14 cellular contexts compared by ENCODE assay signal in the genomic region with DNA sequence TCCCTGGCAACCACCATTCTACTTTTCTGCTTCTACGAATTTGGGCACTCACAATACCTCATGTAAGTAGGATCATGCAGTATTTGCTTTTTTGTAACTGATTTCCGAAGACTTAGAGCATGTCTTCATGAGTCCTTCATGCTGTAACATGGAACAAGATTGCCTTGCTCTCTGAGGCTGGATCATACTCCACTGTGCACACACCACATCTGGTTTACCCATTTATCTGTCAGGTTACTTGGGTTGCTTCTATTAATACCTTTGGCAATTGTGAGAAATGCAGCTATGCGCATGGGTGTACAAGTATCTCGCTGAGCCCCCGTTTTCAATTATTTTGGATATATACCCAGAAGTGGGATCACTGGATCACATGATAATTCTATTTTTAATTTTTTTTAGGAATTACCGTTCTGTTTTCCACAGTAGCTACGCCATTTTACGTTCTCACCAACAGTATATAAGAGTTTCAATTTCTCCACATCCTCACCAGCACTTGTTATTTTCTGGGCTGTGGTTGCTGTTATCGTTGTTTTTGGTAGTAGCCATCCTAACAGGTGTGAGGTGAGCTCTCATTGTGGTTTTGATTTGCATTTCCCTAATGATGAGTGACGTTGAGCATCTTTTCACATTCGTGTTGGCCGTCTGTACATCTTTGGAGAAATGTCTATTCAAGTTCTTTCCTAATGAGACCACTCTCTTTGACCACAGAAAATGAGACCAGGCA. TPM values are rescaled to one million over a fixed set of nuclear protein-coding genes. Genes with fewer than 3 reads are reported as not detected.
DNase-seq lines count a peak whose midpoint lies in the region; ATAC-seq and TF ChIP-seq lines count a peak whose summit lies in the region.
"Had no signal": no experiment of that assay in that cellular context is flagged by ENCODE, and none has a peak within 500 bp of the region (broad histone marks: within the 10 kb centered on the region; RNA-seq: fewer than 3 reads in every experiment).

No MANE protein-coding gene starts in this region.

- H3K27me3 Mint-ChIP-seq in immature natural killer cell (ENCODE audit: low read depth in 3 of 3) (peaks cover 6 to 11% (median 8%) of the 10 kb centered on the region in 3 donors), natural killer cell (ENCODE audit: low read depth in 2 of 2) (peaks cover 15 to 52% of the 10 kb centered on the region in 2 donors)

- no peaks in the 10 kb centered on the region for H3K9me3 ChIP-seq in trophoblast cell (ENCODE audit: insufficient read depth, low read depth, low read length)
- H3K9me3 ChIP-seq: HAP-1 had no signal

- peaks cover 2 to 3% of the 10 kb centered on the region in 2 experiments for H3K4me1 ChIP-seq in trophoblast cell (ENCODE audit: control insufficient read depth in 1 of 2, insufficient read depth in 2 of 2, low read length in 2 of 2)

- H2BK12ac ChIP-seq in trophoblast cell (ENCODE audit: low read length), result no peak overlapping the region

- no peak overlapping the region for H3K4me2 ChIP-seq in trophoblast cell (ENCODE audit: low read length)

- H3K27ac ChIP-seq in trophoblast cell (ENCODE audit: low read depth, low read length) (no peak overlapping the region), coronary artery (no peak overlapping the region)

- WGBS in trophoblast cell (ENCODE audit: extremely low coverage, insufficient coverage, insufficient read length), result no CpG with 5 or more reads among the region's 12 CpGs

- no peak overlapping the region for H2BK120ac ChIP-seq in trophoblast cell (ENCODE audit: insufficient read depth, low read length, poor library complexity)

- no peak overlapping the region for H4K12ac ChIP-seq in trophoblast cell (ENCODE audit: low read depth, low read length)

- no peaks in the 10 kb centered on the region for H3K36me3 ChIP-seq in trophoblast cell (ENCODE audit: control insufficient read depth in 1 of 2, insufficient read depth in 2 of 2, low read length in 2 of 2)
- H3K36me3 ChIP-seq: HAP-1 had no signal

- no peak overlapping the region for H3K14ac ChIP-seq in trophoblast cell (ENCODE audit: low read length)

- no peak overlapping the region for H2AFZ ChIP-seq in trophoblast cell (ENCODE audit: insufficient read depth, low read length, poor library complexity)

- H3K36me3 Mint-ChIP-seq in immature natural killer cell (no peaks in the 10 kb centered on the region), natural killer cell (no peaks in the 10 kb centered on the region)

- H3K79me1 ChIP-seq in trophoblast cell (ENCODE audit: low read length), result no peaks in the 10 kb centered on the region

- ATAC-seq in GM18868 (IDR thresholded peaks at IDR 0.05; ENCODE audit: unreplicated experiment) (peak; percentile 41), GM21619 (IDR thresholded peaks at IDR 0.05; ENCODE audit: unreplicated experiment) (peak; percentile 40), HG03354 (IDR thresholded peaks at IDR 0.05; ENCODE audit: poor library complexity, severe bottlenecking, unreplicated experiment) (peak; percentile 57), natural killer cell (no peak)

- H2BK5ac ChIP-seq in trophoblast cell (ENCODE audit: low read depth, low read length, poor library complexity), result no peak overlapping the region

- H3K9me3 Mint-ChIP-seq in immature natural killer cell, result no peaks in the 10 kb centered on the region
- no peaks in the 10 kb centered on the region for H3K9me3 Mint-ChIP-seq in natural killer cell

- H2AK5ac ChIP-seq in trophoblast cell (ENCODE audit: low read length), result no peak overlapping the region

- intact Hi-C loops in natural killer cell (cut with micrococcal nuclease), result no loop called here

- DNase-seq in immature natural killer cell (peak in 2 of 3 donors; percentile 5 to 11), trophoblast cell (no peak), natural killer cell (no peak), coronary artery (ENCODE audit: low spot score) (no peak), NCI-H2171 treated with DMSO at 0.1 percent for 48 hours (lab: John Stamatoyannopoulos, UW) (no peak)
- DNase-seq: activated CD4-positive, alpha-beta T cell treated with anti-CD3 and anti-CD28 coated beads for 48 hours; activated naive CD4-positive, alpha-beta T cell; NCI-H82; stimulated activated CD4-positive, alpha-beta T cell treated with anti-CD3 and anti-CD28 coated beads, Interleukin-12 subunit alpha, Interleukin-12 subunit beta, amount 100 ng/mL, for 4 hours had no signal

- TF ChIP-seq CTCF in natural killer cell (IDR thresholded peaks at IDR 0.05), result no peak
- no peak for TF ChIP-seq CTCF in coronary artery (IDR thresholded peaks at IDR 0.05)

- H3K23ac ChIP-seq in trophoblast cell (ENCODE audit: low read length), result no peak overlapping the region

- no peak overlapping the region for H3K18ac ChIP-seq in trophoblast cell (ENCODE audit: low read length)

- H3K4me1 Mint-ChIP-seq in immature natural killer cell (peaks cover 22 to 32% of the 10 kb centered on the region in 2 donors), natural killer cell (peaks cover 16 to 23% of the 10 kb centered on the region in 2 donors)

- H3K4ac ChIP-seq in trophoblast cell (ENCODE audit: low read depth, low read length), result no peak overlapping the region

- no peak overlapping the region for H4K8ac ChIP-seq in trophoblast cell (ENCODE audit: low read depth, low read length)

- H3K27me3 ChIP-seq in trophoblast cell (ENCODE audit: insufficient read depth, low read length), result no peaks in the 10 kb centered on the region

- no peak overlapping the region for H3K9ac ChIP-seq in trophoblast cell (ENCODE audit: low read length)

- H3K4me3 ChIP-seq in trophoblast cell (ENCODE audit: low read depth, low read length), result no peak overlapping the region
- H3K4me3 ChIP-seq in coronary artery, result no peak overlapping the region
- H3K4me3 ChIP-seq: HAP-1 had no signal

- H3K4me3 Mint-ChIP-seq in immature natural killer cell (no peak overlapping the region), natural killer cell (no peak overlapping the region)

- H3K27ac Mint-ChIP-seq in immature natural killer cell (no peak overlapping the region), natural killer cell (no peak overlapping the region)

- H3K79me2 ChIP-seq in trophoblast cell (ENCODE audit: control insufficient read depth, insufficient read depth, low read length, poor library complexity), result no peaks in the 10 kb centered on the region

- no peak overlapping the region for H4K91ac ChIP-seq in trophoblast cell (ENCODE audit: low read depth, low read length)

RNA-seq across cellular contexts. Expression of a gene that starts 10.7 kb away (rescaled TPM):
- under 1 TPM in 1 of 3 donors, not detected in 2; 0.07 TPM for polyA plus RNA-seq in immature natural killer cell
- 0.12 and 0.16 TPM in 2 replicates for polyA plus RNA-seq in trophoblast cell (2013)
- total RNA-seq in natural killer cell, result not detected

RNA-seq across cellular contexts. Expression of a gene that starts 48.8 kb away (rescaled TPM):
- under 1 TPM in 2 of 3 donors, not detected in 1; 0.36 to 0.41 TPM for polyA plus RNA-seq in immature natural killer cell
- polyA plus RNA-seq in trophoblast cell (2013), result 24.0 and 27.8 TPM in 2 replicates
- total RNA-seq in natural killer cell, result 1 to 10 TPM in 2 of 3 donors, under 1 TPM in 1; 1.00 to 1.2 (median 1.1) TPM

RNA-seq across cellular contexts. Expression of a gene that starts 53.9 kb away (rescaled TPM):
- polyA plus RNA-seq in immature natural killer cell, result not detected
- polyA plus RNA-seq in trophoblast cell (2013), result not detected in 2 replicates
- not detected for total RNA-seq in natural killer cell
- total RNA-seq: myocyte had no signal

Comparison
In these comparisons a context has a peak if more than half of its experiments do, and no peak if none do; other contexts are left out.
1. ATAC-seq: peak in GM18868 (single experiment), GM21619 (single experiment) and HG03354 (single experiment); none in natural killer cell (0 of 3).
2. DNase-seq: peak in immature natural killer cell (2 of 3); none in trophoblast cell (0 of 2), natural killer cell (single experiment), coronary artery (single experiment) and NCI-H2171 treated with DMSO at 0.1 percent for 48 hours (single experiment).